In genomic region chr10:80599424-80599847, GRCh38 we compare ENCODE assay signal across 8 cellular contexts.
DNase-seq lines count a peak whose midpoint lies in the region; ATAC-seq and TF ChIP-seq lines count a peak whose summit lies in the region.

No MANE protein-coding gene starts in this region.

- peak; percentile 23 for DNase-seq in NCI-H2029 (lab: John Stamatoyannopoulos, UW)
- DNase-seq in NCI-H2029 treated with DMSO at 0.1 percent for 48 hours (lab: John Stamatoyannopoulos, UW): no peak
- DNase-seq in SK-N-MC (ENCODE audit: low read depth, low spot score): peak; percentile 22
- DNase-seq in dermis blood vessel endothelial cell: peak; percentile 63
- peak; percentile 54 to 62 for DNase-seq in lung microvascular endothelial cell (ENCODE audit: low read depth in 2 of 2)
- DNase-seq in transverse colon: peak; percentile 30

- no peaks in the 10 kb centered on the region for H3K9me3 ChIP-seq in SK-N-MC (ENCODE audit: low read depth, low read length)
- no peaks in the 10 kb centered on the region for H3K9me3 ChIP-seq in transverse colon

- TF ChIP-seq POLR2A in transverse colon (IDR thresholded peaks at IDR 0.05): no peak

- no peaks in the 10 kb centered on the region for H3K27me3 ChIP-seq in transverse colon

- 49 to 92% methylated on average over 2 to 8 of the region's 8 CpGs for WGBS in transverse colon (ENCODE audit: low coverage in 1 of 2), 2 donors

- no peak for TF ChIP-seq EP300 in transverse colon (IDR thresholded peaks at IDR 0.05; ENCODE audit: low read depth)

- H3K27ac ChIP-seq in SK-N-MC (no peak overlapping the region), transverse colon (no peak overlapping the region)

- intact Hi-C loops in transverse colon (cut with DNase I; ENCODE audit: low total_unique reads): no loop called here

- H3K4me3 ChIP-seq in SK-N-MC: no peak overlapping the region
- H3K4me3 ChIP-seq in transverse colon: no peak overlapping the region

- peak; percentile 34 to 61 (median 49) for TF ChIP-seq CTCF in transverse colon (IDR thresholded peaks at IDR 0.05)

- ATAC-seq in GM21423 (IDR thresholded peaks at IDR 0.05; ENCODE audit: unreplicated experiment) (peak; percentile 69), HG03521 (IDR thresholded peaks at IDR 0.05; ENCODE audit: unreplicated experiment) (peak; percentile 76)

- H3K36me3 ChIP-seq in SK-N-MC (ENCODE audit: insufficient read depth, low read length) (no peaks in the 10 kb centered on the region), transverse colon (no peaks in the 10 kb centered on the region)

- in situ Hi-C loops in transverse colon (cut with MboI; ENCODE audit: low pct_ligation_motif_present in 1 of 4, low pct_unique_long_range_greater_than_20kb in 1 of 4, low sequenced_read_pairs in 3 of 4): no loop called here

- no peaks in the 10 kb centered on the region for H3K4me1 ChIP-seq in transverse colon

- H3K9ac ChIP-seq in SK-N-MC (ENCODE audit: insufficient read length): no peak overlapping the region
